Comparison of ENCODE assay signal across 17 cellular contexts in genomic region chr3:58092516-58092915, GRCh38.
DNase-seq lines count a peak whose midpoint lies in the region; ATAC-seq, FAIRE-seq and TF ChIP-seq lines count a peak whose summit lies in the region.
"Had no signal": no experiment of that assay in that cellular context is flagged by ENCODE, and none has a peak within 500 bp of the region (broad histone marks: within the 10 kb centered on the region; RNA-seq: fewer than 3 reads in every experiment).

No MANE protein-coding gene starts in this region.

- no peak for ATAC-seq in HG03139 (IDR thresholded peaks at IDR 0.05; ENCODE audit: unreplicated experiment)
- ATAC-seq: GM12878 had no signal

- no peak overlapping the region for H2AFZ ChIP-seq in PC-9

- peak overlapping the region; percentile 62; the same call in 1 of the 2 replicates for H3K27ac ChIP-seq in PC-9
- no peak overlapping the region for H3K27ac ChIP-seq in caudate nucleus (ENCODE audit: low read depth, low read length)
- H3K27ac ChIP-seq: SK-N-MC had no signal

- TF ChIP-seq CTCF in PC-9 (conservative IDR thresholded peaks at IDR 0.05) (no peak), choroid plexus epithelial cell (conservative IDR thresholded peaks at IDR 0.05; ENCODE audit: low read depth, low read length) (no peak), foreskin fibroblast (IDR thresholded peaks at IDR 0.05; ENCODE audit: low read depth, low read length) (no peak)

- intact Hi-C loops in PC-9 (cut with micrococcal nuclease; ENCODE audit: unreplicated experiment), result loop anchor here (2.0 to 5.0 kb wide), 3 partner anchors 40 to 135 kb away; partner anchors contain the start of gene FLNB

- H3K4me3 ChIP-seq in PC-9 (no peak overlapping the region), choroid plexus epithelial cell (ENCODE audit: low read depth, low read length) (no peak overlapping the region), foreskin fibroblast (ENCODE audit: low read depth in 1 of 2, low read length in 2 of 2) (no peak overlapping the region)
- H3K4me3 ChIP-seq: GM12878, SK-N-MC had no signal

- no peak for FAIRE-seq in HTR-8/SVneo (lab: Jason Lieb, UNC)
- FAIRE-seq: GM12878, H1 had no signal

- CTCF ChIA-PET in PC-9 (lab: Charles Lee), result no interaction called here

- peaks cover 43% of the 10 kb centered on the region for H3F3A ChIP-seq in PC-9 (ENCODE audit: insufficient read depth, low read depth)

- DNase-seq in ELR (ENCODE audit: low read depth), result peak; percentile 12
- DNase-seq in PC-9, result no peak
- peak; percentile 57 for DNase-seq in choroid plexus epithelial cell (ENCODE audit: low read depth)
- peak; percentile 9 to 59 for DNase-seq in foreskin fibroblast
- DNase-seq in activated effector memory CD4-positive, alpha-beta T cell treated with anti-CD3 and anti-CD28 coated beads, Interleukin-2, amount 50 U/mL, for 16 hours, result no peak
- DNase-seq in HTR-8/SVneo (ENCODE audit: insufficient read length, low spot score), result no peak
- DNase-seq in caudate nucleus (lab: John Stamatoyannopoulos, UW), result no peak
- DNase-seq: NCI-H1092 treated with DMSO at 0.1 percent for 48 hours, NCI-H146, NCI-H2081, NCI-H510A, NCI-H774, SHP77 had no signal

- H3K27me3 ChIP-seq in PC-9 (ENCODE audit: insufficient read depth, low read depth), result no peaks in the 10 kb centered on the region

- H3K4me2 ChIP-seq in PC-9, result no peak overlapping the region

- peaks cover 15% of the 10 kb centered on the region for H3K36me3 ChIP-seq in PC-9 (ENCODE audit: low read depth)

- peaks cover 53% of the 10 kb centered on the region for H3K79me2 ChIP-seq in PC-9 (ENCODE audit: low read depth)

- POLR2A ChIA-PET in PC-9 (lab: Charles Lee; ENCODE audit: unreplicated experiment), result no interaction called here

- no peaks in the 10 kb centered on the region for H3K9me3 ChIP-seq in PC-9 (ENCODE audit: insufficient read depth, low read depth)

- H4K20me1 ChIP-seq in PC-9 (ENCODE audit: insufficient read depth), result peaks cover 36% of the 10 kb centered on the region

- no TSS peak for BruUV-seq in PC-9 (replicated peaks; lab: Mats Ljungman, UMichigan)

- H3K9me2 ChIP-seq in PC-9 (ENCODE audit: insufficient read depth), result no peaks in the 10 kb centered on the region

- peaks cover 7% of the 10 kb centered on the region; the same call in 1 of the 2 replicates for H3K4me1 ChIP-seq in PC-9 (replicated peaks; ENCODE audit: insufficient read depth)

Comparison
In these comparisons a context has a peak if more than half of its experiments do, and no peak if none do; other contexts are left out.
1. DNase-seq: peak in ELR (single experiment), choroid plexus epithelial cell (single experiment) and foreskin fibroblast (2 of 2); none in PC-9 (0 of 2), activated effector memory CD4-positive, alpha-beta T cell treated with anti-CD3 and anti-CD28 coated beads, Interleukin-2, amount 50 U/mL, for 16 hours (single experiment), HTR-8/SVneo (single experiment) and caudate nucleus (0 of 61).